ENCODE assay signal across 17 cellular contexts in genomic region chr13:46614582-46614981, GRCh38.
DNase-seq lines count a peak whose midpoint lies in the region; FAIRE-seq and TF ChIP-seq lines count a peak whose summit lies in the region.
"Had no signal": no experiment of that assay in that cellular context is flagged by ENCODE, and none has a peak within 500 bp of the region (broad histone marks: within the 10 kb centered on the region; RNA-seq: fewer than 3 reads in every experiment).

No MANE protein-coding gene starts in this region.

- no peaks in the 10 kb centered on the region for H3F3A ChIP-seq in SK-N-SH (replicated peaks; ENCODE audit: insufficient read depth)

- no peak overlapping the region for H3K4me3 ChIP-seq in SK-N-SH (ENCODE audit: low read depth in 2 of 2, low read length in 1 of 2)
- H3K4me3 ChIP-seq in fibroblast of lung (replicated peaks in 1 of 4; ENCODE audit: control extremely low read depth in 1 of 4, insufficient read depth in 1 of 4, low read depth in 3 of 4, low read length in 4 of 4) = no peak overlapping the region
- H3K4me3 ChIP-seq in parathyroid adenoma (ENCODE audit: low read depth, low read length) = no peak overlapping the region

- H3K9me2 ChIP-seq in SK-N-SH = no peaks in the 10 kb centered on the region

- H4K20me1 ChIP-seq in SK-N-SH (ENCODE audit: insufficient read depth) (0 out of 2 replicates have a peak, but pooled peaks cover 8% of the 10 kb centered on the region), fibroblast of lung (ENCODE audit: control insufficient read depth, extremely low read depth, insufficient read depth, low read length) (no peaks in the 10 kb centered on the region)

- no peak for DNase-seq in GM19239 (ENCODE audit: insufficient read length, low spot score)
- no peak for DNase-seq in SK-N-SH
- DNase-seq in fibroblast of lung (ENCODE audit: low read depth in 2 of 2) = peak; percentile 62 to 96
- DNase-seq in NCI-H2227 (lab: John Stamatoyannopoulos, UW; ENCODE audit: unreplicated experiment) = no peak
- no peak for DNase-seq in stimulated activated naive CD4-positive, alpha-beta T cell treated with Interleukin-2 at 50 U/mL for 16 hours (lab: John Stamatoyannopoulos, UW)
- no peak for DNase-seq in CD1c-positive myeloid dendritic cell (ENCODE audit: extremely low spot score)
- DNase-seq in NK-92 treated with Interleukin-12 subunit alpha and Interleukin-12 subunit beta, amount 100 ng/mL, for 24 hours (lab: John Stamatoyannopoulos, UW) = no peak
- DNase-seq: activated B cell treated with CpG ODN at 0.5 μM for 24 hours; activated T-cell treated with anti-CD3 and anti-CD28 coated beads for 4 hours; anterior cingulate cortex; CD4-positive, CD25-positive, alpha-beta regulatory T cell; kidney glomerular epithelial cell; nephron progenitor cell; SHP77 treated with DMSO at 0.1 percent for 48 hours; stimulated activated CD8-positive, alpha-beta memory T cell treated with anti-CD3 and anti-CD28 coated beads, Interleukin-4, amount 100 ng/mL, for 48 hours had no signal

- H3K9ac ChIP-seq in SK-N-SH (no peak overlapping the region), fibroblast of lung (ENCODE audit: insufficient read depth, low read length) (no peak overlapping the region), parathyroid adenoma (no peak overlapping the region)

- peak overlapping the region; percentile 52 to 88 for H3K27ac ChIP-seq in SK-N-SH (ENCODE audit: low read depth in 2 of 2, low read length in 1 of 2)
- H3K27ac ChIP-seq in fibroblast of lung (ENCODE audit: insufficient read depth, low read length) = no peak overlapping the region
- H3K27ac ChIP-seq in parathyroid adenoma = peak overlapping the region; percentile 47
- H3K27ac ChIP-seq: HL-60 had no signal

- no peaks in the 10 kb centered on the region for H3K27me3 ChIP-seq in SK-N-SH (ENCODE audit: insufficient read depth)
- no peaks in the 10 kb centered on the region for H3K27me3 ChIP-seq in fibroblast of lung (ENCODE audit: control insufficient read depth, insufficient read depth, low read length)
- H3K27me3 ChIP-seq in parathyroid adenoma (ENCODE audit: control insufficient read depth, insufficient read depth, low read length) = no peaks in the 10 kb centered on the region

- H3K9me3 ChIP-seq in SK-N-SH = no peaks in the 10 kb centered on the region
- H3K9me3 ChIP-seq in fibroblast of lung (ENCODE audit: control insufficient read depth, insufficient read depth, low read depth, low read length) = no peaks in the 10 kb centered on the region
- H3K9me3 ChIP-seq in parathyroid adenoma (ENCODE audit: control insufficient read depth, low read length) = no peaks in the 10 kb centered on the region

- CTCF ChIA-PET in SK-N-SH (lab: Yijun Ruan, JAX) = interaction anchor here (1.0 kb wide), 2 partner anchors 48 to 55 kb away, joined by 3 to 4 read pairs; no protein-coding TSS in a partner anchor

- peak; percentile 27 for TF ChIP-seq CTCF in SK-N-SH (IDR thresholded peaks at IDR 0.05)
- peak in 1 of 2 donors; percentile 51 for TF ChIP-seq CTCF in fibroblast of lung (conservative IDR thresholded peaks at IDR 0.05 in 1 of 2, IDR thresholded peaks at IDR 0.05 in 1 of 2; ENCODE audit: low read depth in 1 of 2, low read length in 2 of 2)
- no peak for TF ChIP-seq CTCF in parathyroid adenoma (IDR thresholded peaks at IDR 0.05)

- FAIRE-seq in GM19239 (lab: Jason Lieb, UNC) = peak; percentile 66

- POLR2A ChIA-PET in SK-N-SH (lab: Yijun Ruan, JAX) = no interaction called here

- H3K4me2 ChIP-seq in SK-N-SH = 0 out of 2 replicates have a peak overlapping the region, but pooled peaks have one; percentile 16
- no peak overlapping the region for H3K4me2 ChIP-seq in fibroblast of lung (ENCODE audit: extremely low read depth, insufficient read depth, low read length)
- no peak overlapping the region for H3K4me2 ChIP-seq in parathyroid adenoma (ENCODE audit: low read length)

- H3K4me1 ChIP-seq in SK-N-SH (ENCODE audit: control insufficient read depth in 1 of 2, insufficient read depth in 2 of 2, low read depth in 1 of 2, low read length in 1 of 2) = peaks cover 17 to 30% of the 10 kb centered on the region in 2 experiments; a peak in 3 of 4 replicates
- H3K4me1 ChIP-seq in fibroblast of lung (ENCODE audit: control insufficient read depth, extremely low read depth, insufficient read depth, low read length) = peaks cover 8% of the 10 kb centered on the region
- H3K4me1 ChIP-seq in parathyroid adenoma = peaks cover 32% of the 10 kb centered on the region

- H2AFZ ChIP-seq in SK-N-SH (ENCODE audit: low read depth) = no peak overlapping the region
- H2AFZ ChIP-seq in fibroblast of lung (ENCODE audit: low read length) = no peak overlapping the region
- H2AFZ ChIP-seq in parathyroid adenoma = no peak overlapping the region

- H3K36me3 ChIP-seq in SK-N-SH (replicated peaks in 1 of 2; ENCODE audit: control insufficient read depth in 1 of 2, insufficient read depth in 2 of 2, low read length in 1 of 2) (no peaks in the 10 kb centered on the region), fibroblast of lung (ENCODE audit: control insufficient read depth, insufficient read depth, low read length) (no peaks in the 10 kb centered on the region), parathyroid adenoma (ENCODE audit: control insufficient read depth, insufficient read depth, low read length) (no peaks in the 10 kb centered on the region)

- WGBS in SK-N-SH (ENCODE audit: low lambda C conversion rate) = 50% methylated on average over 7 of the region's 7 CpGs

- no peak for TF ChIP-seq RAD21 in SK-N-SH (IDR thresholded peaks at IDR 0.05; ENCODE audit: low read length)

- peaks cover 84% of the 10 kb centered on the region for H3K79me2 ChIP-seq in SK-N-SH (ENCODE audit: insufficient read depth)
- peaks cover 24% of the 10 kb centered on the region for H3K79me2 ChIP-seq in fibroblast of lung (ENCODE audit: control insufficient read depth, insufficient read depth, low read length)
- peaks cover 11% of the 10 kb centered on the region for H3K79me2 ChIP-seq in parathyroid adenoma

- TF ChIP-seq EP300 in SK-N-SH (IDR thresholded peaks at IDR 0.05; ENCODE audit: borderline replicate concordance in 1 of 2, low read depth in 1 of 2, low read length in 1 of 2) = no peak

TF ChIP-seq in SK-N-SH, 30 proteins besides CTCF, POLR2A, EP300 and RAD21:
- TF ChIP-seq NFIC (IDR thresholded peaks at IDR 0.05; ENCODE audit: borderline replicate concordance) (no peak), PBX3 (IDR thresholded peaks at IDR 0.05) (peak; percentile 48), IRF3 (IDR thresholded peaks at IDR 0.05; ENCODE audit: low read depth, low read length) (no peak), FOSL2 (IDR thresholded peaks at IDR 0.05; ENCODE audit: borderline replicate concordance, low read depth) (0 out of 2 replicates have a peak, but pooled peaks have one; percentile 19)

Comparison
In these comparisons a context has a peak if more than half of its experiments do, and no peak if none do; other contexts are left out.
1. DNase-seq: peak in fibroblast of lung (2 of 2); none in GM19239 (single experiment), SK-N-SH (single experiment), NCI-H2227 (single experiment), stimulated activated naive CD4-positive, alpha-beta T cell treated with Interleukin-2 at 50 U/mL for 16 hours (single experiment), CD1c-positive myeloid dendritic cell (single experiment) and NK-92 treated with Interleukin-12 subunit alpha and Interleukin-12 subunit beta, amount 100 ng/mL, for 24 hours (single experiment).